In genomic region chrX:65643786-65644111, GRCh38 we compare ENCODE assay signal across 2 cellular contexts.
TF ChIP-seq lines count a peak whose summit lies in the region.

No MANE protein-coding gene starts in this region.

TF ChIP-seq in SK-N-SH, 30 proteins besides CTCF, POLR2A, EP300 and RAD21 (continued from another document):
- TF ChIP-seq USF2 (IDR thresholded peaks at IDR 0.05; ENCODE audit: borderline replicate concordance, low read depth, low read length): no peak
- no peak for TF ChIP-seq GABPA (IDR thresholded peaks at IDR 0.05; ENCODE audit: low read depth)
- TF ChIP-seq ELF1 (IDR thresholded peaks at IDR 0.05): no peak

TF ChIP-seq in SK-N-SH treated with all-trans-retinoic acid at 6 μM for 48 hours, 23 proteins besides CTCF, POLR2A, EP300 and RAD21 (continued from another document):
- no peak for TF ChIP-seq POU6F1 (CRISPR knock-in tag; IDR thresholded peaks at IDR 0.05; ENCODE audit: borderline replicate concordance, low read depth)
- TF ChIP-seq ZNF565 (CRISPR knock-in tag; conservative IDR thresholded peaks at IDR 0.05; ENCODE audit: low read depth): no peak
- TF ChIP-seq ZNF70 (CRISPR knock-in tag; IDR thresholded peaks at IDR 0.05): no peak
- no peak for TF ChIP-seq CREB5 (CRISPR knock-in tag; IDR thresholded peaks at IDR 0.05; ENCODE audit: low read depth)
- no peak for TF ChIP-seq ZC3H10 (CRISPR knock-in tag; IDR thresholded peaks at IDR 0.05)
- TF ChIP-seq TOX (CRISPR knock-in tag; IDR thresholded peaks at IDR 0.05; ENCODE audit: borderline replicate concordance): no peak
- no peak for TF ChIP-seq CSRNP3 (CRISPR knock-in tag; IDR thresholded peaks at IDR 0.05)
- no peak for TF ChIP-seq PPARA (CRISPR knock-in tag; IDR thresholded peaks at IDR 0.05; ENCODE audit: borderline replicate concordance)
- no peak for TF ChIP-seq ZFP30 (CRISPR knock-in tag; IDR thresholded peaks at IDR 0.05)
